In the genomic region with DNA sequence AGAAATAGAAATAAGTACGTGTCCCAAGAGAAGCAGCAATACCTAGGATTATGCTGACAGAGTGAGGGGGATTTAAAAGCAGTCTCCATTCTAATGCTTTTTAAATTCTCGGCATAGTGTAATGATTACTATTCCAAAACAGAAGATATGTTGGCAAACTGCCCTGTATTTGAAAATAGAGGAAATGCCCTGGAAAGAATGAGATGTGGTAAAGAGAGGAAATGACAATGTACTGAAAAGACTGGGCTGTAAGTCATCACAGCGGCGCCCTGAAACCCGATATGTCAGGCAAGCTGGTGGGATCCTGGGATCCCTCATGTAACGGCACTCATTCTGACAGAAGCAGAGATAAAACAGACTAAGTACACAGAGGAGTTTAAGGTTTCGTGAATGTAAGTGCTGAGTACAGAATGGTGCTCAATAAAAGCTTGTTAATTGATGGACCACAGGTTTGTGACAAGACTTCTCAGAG, we compare ENCODE assay signal across 8 cellular contexts.
DNase-seq lines count a peak whose midpoint lies in the region; ATAC-seq and TF ChIP-seq lines count a peak whose summit lies in the region.

No MANE protein-coding gene starts in this region.

- H3K4me3 Mint-ChIP-seq in Caco-2 (ENCODE audit: unreplicated experiment): no peak overlapping the region

- no peaks in the 10 kb centered on the region for H3K4me1 ChIP-seq in Caco-2

- no peaks in the 10 kb centered on the region for H3K36me3 Mint-ChIP-seq in Caco-2 (ENCODE audit: insufficient read depth, unreplicated experiment)

- intact Hi-C loops in Caco-2 (cut with micrococcal nuclease; ENCODE audit: unreplicated experiment): no loop called here

- in situ Hi-C loops in brain microvascular endothelial cell (cut with HindIII; ENCODE audit: low pct_ligation_motif_present, low sequenced_read_pairs): no loop called here

- H3K36me3 ChIP-seq in brain microvascular endothelial cell (replicated peaks) (no peaks in the 10 kb centered on the region), Caco-2 (ENCODE audit: control insufficient read depth, insufficient read depth, low read length) (no peaks in the 10 kb centered on the region)

- peak overlapping the region; percentile 78 for H3K27ac ChIP-seq in brain microvascular endothelial cell

- no peaks in the 10 kb centered on the region for H3K9me3 Mint-ChIP-seq in Caco-2 (ENCODE audit: unreplicated experiment)

- no peak for ATAC-seq in GM18520 (IDR thresholded peaks at IDR 0.05; ENCODE audit: unreplicated experiment)

- H3K27me3 ChIP-seq in brain microvascular endothelial cell (replicated peaks) (no peaks in the 10 kb centered on the region), Caco-2 (replicated peaks; ENCODE audit: control insufficient read depth, insufficient read depth, low read length) (no peaks in the 10 kb centered on the region)

- H3K4me1 Mint-ChIP-seq in Caco-2 (ENCODE audit: low read depth, unreplicated experiment): no peaks in the 10 kb centered on the region

- no peaks in the 10 kb centered on the region for H3K27me3 Mint-ChIP-seq in Caco-2 (ENCODE audit: insufficient read depth, unreplicated experiment)

- no peak for TF ChIP-seq CTCF in brain microvascular endothelial cell (IDR thresholded peaks at IDR 0.05; ENCODE audit: low read depth, low read length, missing control alignments)
- TF ChIP-seq CTCF in Caco-2 (IDR thresholded peaks at IDR 0.05; ENCODE audit: insufficient read depth in 1 of 2, low read depth in 1 of 2, low read length in 1 of 2, severe bottlenecking in 1 of 2, unreplicated experiment in 1 of 2): no peak

- peak; percentile 76 for DNase-seq in GM04504 (ENCODE audit: low read depth)
- DNase-seq in NCI-H524 (lab: John Stamatoyannopoulos, UW): peak; percentile 46 to 74
- DNase-seq in brain microvascular endothelial cell: peak; percentile 99
- DNase-seq in medulla oblongata (ENCODE audit: extremely low spot score): peak; percentile 43
- DNase-seq in mesenteric fat pad (ENCODE audit: low spot score): no peak
- DNase-seq in Caco-2: no peak
- DNase-seq in NCI-H2196 treated with DMSO at 0.1 percent for 48 hours (lab: John Stamatoyannopoulos, UW; ENCODE audit: unreplicated experiment): no peak

- BruUV-seq in Caco-2 (replicated peaks; lab: Mats Ljungman, UMichigan): no TSS peak

- POLR2A ChIA-PET in Caco-2 (lab: Charles Lee): no interaction called here

- H3K9me3 ChIP-seq in Caco-2: no peaks in the 10 kb centered on the region

- no peak overlapping the region for H3K27ac Mint-ChIP-seq in Caco-2 (ENCODE audit: unreplicated experiment)

- CTCF ChIA-PET in Caco-2 (lab: Charles Lee): no interaction called here

- H3K4me3 ChIP-seq in brain microvascular endothelial cell (ENCODE audit: low read depth, low read length) (no peak overlapping the region), Caco-2 (ENCODE audit: low read depth, low read length) (no peak overlapping the region)

Comparison
In these comparisons a context has a peak if more than half of its experiments do, and no peak if none do; other contexts are left out.
1. DNase-seq: peak in GM04504 (single experiment), NCI-H524 (2 of 2), brain microvascular endothelial cell (single experiment) and medulla oblongata (single experiment); none in mesenteric fat pad (single experiment), Caco-2 (0 of 2) and NCI-H2196 treated with DMSO at 0.1 percent for 48 hours (single experiment).